22 cellular contexts compared by ENCODE assay signal in genomic region chr7:98305951-98306535, GRCh38. TPM values are rescaled to one million over a fixed set of nuclear protein-coding genes. Genes with fewer than 3 reads are reported as not detected.
DNase-seq lines count a peak whose midpoint lies in the region; ATAC-seq and TF ChIP-seq lines count a peak whose summit lies in the region.
"Had no signal": no experiment of that assay in that cellular context is flagged by ENCODE, and none has a peak within 500 bp of the region (broad histone marks: within the 10 kb centered on the region; RNA-seq: fewer than 3 reads in every experiment).

No MANE protein-coding gene starts in this region.

- no peaks in the 10 kb centered on the region for H3K27me3 ChIP-seq in breast epithelium

- no peak overlapping the region for H3K27ac ChIP-seq in breast epithelium
- H3K27ac ChIP-seq: 22Rv1, C4-2B had no signal

- H3K4me1 Mint-ChIP-seq in MCF 10A (ENCODE audit: insufficient read depth, unreplicated experiment), result no peaks in the 10 kb centered on the region
- peaks cover 11% of the 10 kb centered on the region for H3K4me1 Mint-ChIP-seq in WTC11
- peaks cover 37% of the 10 kb centered on the region for H3K4me1 Mint-ChIP-seq in nephron progenitor cell
- H3K4me1 Mint-ChIP-seq in type B pancreatic cell (ENCODE audit: unreplicated experiment), result peaks cover 5% of the 10 kb centered on the region
- H3K4me1 Mint-ChIP-seq in activated CD4-positive, alpha-beta memory T cell treated with anti-CD3 and anti-CD28 coated beads for 36 hours (ENCODE audit: low read depth), result no peaks in the 10 kb centered on the region
- no peaks in the 10 kb centered on the region for H3K4me1 Mint-ChIP-seq in T-cell
- H3K4me1 Mint-ChIP-seq: CD8-positive, alpha-beta memory T cell had no signal

- H3K4me3 Mint-ChIP-seq in MCF 10A (ENCODE audit: unreplicated experiment) (no peak overlapping the region), WTC11 (no peak overlapping the region), nephron progenitor cell (no peak overlapping the region), type B pancreatic cell (no peak overlapping the region), T-cell (no peak overlapping the region)
- no peak overlapping the region for H3K4me3 Mint-ChIP-seq in activated CD4-positive, alpha-beta memory T cell treated with anti-CD3 and anti-CD28 coated beads for 36 hours
- H3K4me3 Mint-ChIP-seq: CD8-positive, alpha-beta memory T cell; IgD-negative memory B cell had no signal

- H3K4me1 ChIP-seq in breast epithelium, result no peaks in the 10 kb centered on the region

- ATAC-seq in WTC11 (no peak), T-cell (replicated peaks in 1 of 4) (no peak)
- ATAC-seq: Panc1 had no signal

- intact Hi-C loops in MCF 10A (cut with micrococcal nuclease), result no loop called here
- intact Hi-C loops in breast epithelium (cut with DNase I; ENCODE audit: low total_unique reads), result no loop called here
- intact Hi-C loops in activated CD4-positive, alpha-beta memory T cell treated with anti-CD3 and anti-CD28 coated beads for 36 hours (cut with micrococcal nuclease), result no loop called here

- DNase-seq in MCF 10A (ENCODE audit: unreplicated experiment), result no peak
- DNase-seq in breast epithelium (ENCODE audit: low spot score in 2 of 2), result no peak
- no peak for DNase-seq in WTC11 (ENCODE audit: low spot score)
- DNase-seq in nephron progenitor cell, result no peak
- DNase-seq in type B pancreatic cell (ENCODE audit: extremely low spot score, unreplicated experiment), result no peak
- DNase-seq in GM19238 (ENCODE audit: insufficient read length, low spot score), result no peak
- DNase-seq in activated CD4-positive, alpha-beta memory T cell treated with anti-CD3 and anti-CD28 coated beads for 36 hours, result no peak
- no peak for DNase-seq in T-cell
- DNase-seq: ACHN; AML-193; CD8-positive, alpha-beta memory T cell; DMS79; NCI-H1417; NCI-H1694 treated with DMSO at 0.1 percent for 48 hours; NCI-H2081 treated with DMSO at 0.1 percent for 48 hours; NCI-H2171 treated with DMSO at 0.1 percent for 48 hours; NCI-H524 treated with DMSO at 0.1 percent for 48 hours; NCI-H82 had no signal

- H3K9me3 ChIP-seq in breast epithelium, result peaks cover 0 to under 1% of the 10 kb centered on the region in 2 donors

- H3K27ac Mint-ChIP-seq in MCF 10A (ENCODE audit: low read depth, unreplicated experiment), result peak overlapping the region; percentile 83
- H3K27ac Mint-ChIP-seq in WTC11, result peak overlapping the region; percentile 64; the same call in 1 of the 2 replicates
- H3K27ac Mint-ChIP-seq in nephron progenitor cell, result peak overlapping the region; percentile 73
- H3K27ac Mint-ChIP-seq in type B pancreatic cell, result peak overlapping the region; percentile 1
- H3K27ac Mint-ChIP-seq in activated CD4-positive, alpha-beta memory T cell treated with anti-CD3 and anti-CD28 coated beads for 36 hours, result no peak overlapping the region
- no peak overlapping the region for H3K27ac Mint-ChIP-seq in T-cell
- H3K27ac Mint-ChIP-seq: IgD-negative memory B cell had no signal

- CTCF ChIA-PET in MCF 10A (lab: Yijun Ruan, JAX), result interaction anchor here (0.6 to 0.9 kb wide), 5 partner anchors 10 to 1460 kb away, joined by 3 to 4 read pairs (median 3); no protein-coding TSS in a partner anchor
- CTCF ChIA-PET in WTC11 (lab: Charles Lee), result no interaction called here
- CTCF ChIA-PET in activated CD4-positive, alpha-beta memory T cell treated with anti-CD3 and anti-CD28 coated beads for 36 hours (lab: Charles Lee), result interaction anchor here (0.6 kb wide), 1 partner anchor 26 kb away, joined by 3 read pairs; no protein-coding TSS in a partner anchor
- CTCF ChIA-PET in T-cell (lab: Charles Lee), result no interaction called here

- BruUV-seq in MCF 10A (replicated peaks; lab: Mats Ljungman, UMichigan), result no TSS peak

- peaks cover 93% of the 10 kb centered on the region for H3K36me3 Mint-ChIP-seq in MCF 10A (ENCODE audit: insufficient read depth, unreplicated experiment)
- H3K36me3 Mint-ChIP-seq in WTC11, result peaks cover 66% of the 10 kb centered on the region
- H3K36me3 Mint-ChIP-seq in nephron progenitor cell (ENCODE audit: low read depth), result peaks cover 63% of the 10 kb centered on the region
- peaks cover 22% of the 10 kb centered on the region for H3K36me3 Mint-ChIP-seq in type B pancreatic cell
- no peaks in the 10 kb centered on the region for H3K36me3 Mint-ChIP-seq in activated CD4-positive, alpha-beta memory T cell treated with anti-CD3 and anti-CD28 coated beads for 36 hours
- peaks cover 11% of the 10 kb centered on the region for H3K36me3 Mint-ChIP-seq in T-cell

- H3K27me3 Mint-ChIP-seq in MCF 10A (ENCODE audit: insufficient read depth, unreplicated experiment) (no peaks in the 10 kb centered on the region), WTC11 (ENCODE audit: low read depth) (peaks cover 2% of the 10 kb centered on the region; the same call in 1 of the 2 replicates), nephron progenitor cell (ENCODE audit: low read depth, poor library complexity) (peaks cover 2% of the 10 kb centered on the region), type B pancreatic cell (no peaks in the 10 kb centered on the region), T-cell (no peaks in the 10 kb centered on the region)
- H3K27me3 Mint-ChIP-seq in activated CD4-positive, alpha-beta memory T cell treated with anti-CD3 and anti-CD28 coated beads for 36 hours, result no peaks in the 10 kb centered on the region

- H3K9me3 Mint-ChIP-seq in MCF 10A (ENCODE audit: unreplicated experiment) (no peaks in the 10 kb centered on the region), WTC11 (no peaks in the 10 kb centered on the region), nephron progenitor cell (no peaks in the 10 kb centered on the region), type B pancreatic cell (no peaks in the 10 kb centered on the region), T-cell (no peaks in the 10 kb centered on the region)
- no peaks in the 10 kb centered on the region for H3K9me3 Mint-ChIP-seq in activated CD4-positive, alpha-beta memory T cell treated with anti-CD3 and anti-CD28 coated beads for 36 hours
- H3K9me3 Mint-ChIP-seq: CD8-positive, alpha-beta memory T cell; IgD-negative memory B cell had no signal

- H3K4me3 ChIP-seq in breast epithelium, result no peak overlapping the region

- H3K36me3 ChIP-seq in breast epithelium, result peaks cover 3% of the 10 kb centered on the region

- TF ChIP-seq POLR2A in breast epithelium (IDR thresholded peaks at IDR 0.05), result no peak

- TF ChIP-seq CTCF in MCF 10A (IDR thresholded peaks at IDR 0.05; ENCODE audit: unreplicated experiment) (no peak), breast epithelium (IDR thresholded peaks at IDR 0.05) (no peak), WTC11 (IDR thresholded peaks at IDR 0.05) (no peak), nephron progenitor cell (IDR thresholded peaks at IDR 0.05) (no peak), type B pancreatic cell (conservative IDR thresholded peaks at IDR 0.05) (no peak)

- POLR2A ChIA-PET in MCF 10A (lab: Yijun Ruan, JAX) (interaction anchor here (1.0 kb wide), 1 partner anchor 18 kb away, joined by 3 read pairs; no protein-coding TSS in a partner anchor), WTC11 (lab: Charles Lee) (no interaction called here), T-cell (lab: Charles Lee) (no interaction called here)
- POLR2A ChIA-PET in activated CD4-positive, alpha-beta memory T cell treated with anti-CD3 and anti-CD28 coated beads for 36 hours (lab: Charles Lee), result no interaction called here

TF ChIP-seq in WTC11, 78 proteins besides CTCF, POLR2A, EP300 and RAD21 (continues in another document):
- no peak for TF ChIP-seq NFATC4 (CRISPR knock-in tag; IDR thresholded peaks at IDR 0.05)
- no peak for TF ChIP-seq MAX (CRISPR knock-in tag; IDR thresholded peaks at IDR 0.05)
- no peak for TF ChIP-seq ZNF396 (CRISPR knock-in tag; IDR thresholded peaks at IDR 0.05; ENCODE audit: borderline replicate concordance)
- no peak for TF ChIP-seq GABPB1 (CRISPR knock-in tag; IDR thresholded peaks at IDR 0.05)
- TF ChIP-seq NR1H2 (CRISPR knock-in tag; IDR thresholded peaks at IDR 0.05), result no peak
- TF ChIP-seq ZNF512 (CRISPR knock-in tag; IDR thresholded peaks at IDR 0.05; ENCODE audit: borderline replicate concordance), result no peak
- no peak for TF ChIP-seq NR2C2 (CRISPR knock-in tag; IDR thresholded peaks at IDR 0.05)
- no peak for TF ChIP-seq PRRX2 (CRISPR knock-in tag; IDR thresholded peaks at IDR 0.05)
- TF ChIP-seq ZNF416 (CRISPR knock-in tag; IDR thresholded peaks at IDR 0.05), result no peak

RNA-seq across cellular contexts. Expression of gene BRI3, which starts 24.6 kb away (rescaled TPM):
- 154 and 246 TPM in 2 replicates for total RNA-seq in MCF 10A (2022)
- 10 to 100 TPM; 38.8 to 85.5 (median 56.4) TPM for total RNA-seq in breast epithelium
- total RNA-seq in WTC11 (2021), result 108 to 112 TPM (median 110 TPM) in 3 replicates
- 151 and 190 TPM in 2 replicates for total RNA-seq in type B pancreatic cell (ENCODE audit: low replicate concordance)
- total RNA-seq in activated CD4-positive, alpha-beta memory T cell treated with anti-CD3 and anti-CD28 coated beads for 36 hours, result 10 to 100 TPM; 52.0 to 52.9 TPM
- 10 to 100 TPM; 53.4 to 73.0 (median 61.2) TPM for total RNA-seq in T-cell

RNA-seq across cellular contexts. Expression of gene TECPR1, which starts 54.0 kb away (rescaled TPM):
- total RNA-seq in MCF 10A (2022) (15.4 and 21.1 TPM in 2 replicates), breast epithelium (10 to 100 TPM; 14.7 to 29.7 (median 28.8) TPM), WTC11 (2021) (17.6 to 21.5 TPM (median 18.4 TPM) in 3 replicates), type B pancreatic cell (ENCODE audit: low replicate concordance) (32.4 and 39.9 TPM in 2 replicates), T-cell (100 to 1,000 TPM; 118 to 192 (median 162) TPM)
- 10 to 100 TPM; 34.5 to 35.3 TPM for total RNA-seq in activated CD4-positive, alpha-beta memory T cell treated with anti-CD3 and anti-CD28 coated beads for 36 hours

Comparison
In these comparisons a context has a peak if more than half of its experiments do, and no peak if none do; other contexts are left out.
1. H3K27ac Mint-ChIP-seq: peak in MCF 10A (single experiment), WTC11 (single experiment), nephron progenitor cell (single experiment) and type B pancreatic cell (single experiment); none in activated CD4-positive, alpha-beta memory T cell treated with anti-CD3 and anti-CD28 coated beads for 36 hours (single experiment) and T-cell (0 of 2).
2. CTCF ChIA-PET loops: an anchor here in MCF 10A (0.6 to 0.9 kb wide) and activated CD4-positive, alpha-beta memory T cell treated with anti-CD3 and anti-CD28 coated beads for 36 hours (0.6 kb wide); none called in WTC11 and T-cell.